19 cellular contexts compared by ENCODE assay signal in genomic region chr12:132300789-132301722, GRCh38. TPM values are rescaled to one million over a fixed set of nuclear protein-coding genes. Genes with fewer than 3 reads are reported as not detected.
DNase-seq lines count a peak whose midpoint lies in the region; ATAC-seq and TF ChIP-seq lines count a peak whose summit lies in the region.
"Had no signal": no experiment of that assay in that cellular context is flagged by ENCODE, and none has a peak within 500 bp of the region (broad histone marks: within the 10 kb centered on the region; RNA-seq: fewer than 3 reads in every experiment).

No MANE protein-coding gene starts in this region.

- H4K20me1 ChIP-seq in SK-N-SH (ENCODE audit: insufficient read depth) = no peaks in the 10 kb centered on the region

- TF ChIP-seq CTCF in RWPE2 (IDR thresholded peaks at IDR 0.05; ENCODE audit: poor library complexity, severe bottlenecking) (no peak), SK-N-SH (IDR thresholded peaks at IDR 0.05) (no peak)

- H3K9me3 Mint-ChIP-seq in stimulated activated naive B cell treated with anti-CD40 and anti-IgM and Interleukin-4, amounts not matched to agents 10 μg/mL and 1 μg/mL and 100 μg/mL, for 72 hours = peaks cover 4 to 6% of the 10 kb centered on the region in 2 donors

- H3K4me3 ChIP-seq in RWPE2 (ENCODE audit: severe bottlenecking) (no peak overlapping the region), SK-N-SH (ENCODE audit: low read depth in 2 of 2, low read length in 1 of 2) (no peak overlapping the region)
- H3K4me3 ChIP-seq: GM23248 had no signal

- H3K4me1 ChIP-seq in RWPE2 (ENCODE audit: insufficient read depth, poor library complexity, severe bottlenecking) (no peaks in the 10 kb centered on the region), SK-N-SH (ENCODE audit: control insufficient read depth in 1 of 2, insufficient read depth in 2 of 2, low read depth in 1 of 2, low read length in 1 of 2) (no peaks in the 10 kb centered on the region)
- H3K4me1 ChIP-seq: Caco-2 had no signal

- no peaks in the 10 kb centered on the region for H3K79me2 ChIP-seq in SK-N-SH (ENCODE audit: insufficient read depth)

- H3K27me3 ChIP-seq in RWPE2 (ENCODE audit: insufficient read depth, poor library complexity, severe bottlenecking) (peaks cover 3% of the 10 kb centered on the region), SK-N-SH (ENCODE audit: insufficient read depth) (peaks cover 43% of the 10 kb centered on the region)

- no peak overlapping the region for H3K4me3 Mint-ChIP-seq in stimulated activated naive B cell treated with anti-CD40 and anti-IgM and Interleukin-4, amounts not matched to agents 10 μg/mL and 1 μg/mL and 100 μg/mL, for 72 hours

- CTCF ChIA-PET in SK-N-SH (lab: Yijun Ruan, JAX) = no interaction called here

- ATAC-seq in Right ventricle myocardium superior (ENCODE audit: poor library complexity) (no peak), RWPE2 (ENCODE audit: low read depth) (no peak), GM21723 (IDR thresholded peaks at IDR 0.05; ENCODE audit: unreplicated experiment) (no peak)
- ATAC-seq in stimulated activated naive B cell treated with anti-CD40 and anti-IgM and Interleukin-4, amounts not matched to agents 10 μg/mL and 1 μg/mL and 100 μg/mL, for 72 hours (replicated peaks) = peak; percentile 14 to 31
- ATAC-seq: HCT116 had no signal

- peaks cover 4 to 7% of the 10 kb centered on the region in 2 donors for H3K27me3 Mint-ChIP-seq in stimulated activated naive B cell treated with anti-CD40 and anti-IgM and Interleukin-4, amounts not matched to agents 10 μg/mL and 1 μg/mL and 100 μg/mL, for 72 hours

- no peak overlapping the region for H3K9ac ChIP-seq in SK-N-SH
- H3K9ac ChIP-seq: GM23248, KMS-11 had no signal

- H3K36me3 Mint-ChIP-seq in stimulated activated naive B cell treated with anti-CD40 and anti-IgM and Interleukin-4, amounts not matched to agents 10 μg/mL and 1 μg/mL and 100 μg/mL, for 72 hours = peaks cover 0 to 3% of the 10 kb centered on the region in 2 donors

- TF ChIP-seq RAD21 in SK-N-SH (IDR thresholded peaks at IDR 0.05; ENCODE audit: low read length) = no peak

- H3K36me3 ChIP-seq in RWPE2 (ENCODE audit: low read depth) = no peaks in the 10 kb centered on the region
- H3K36me3 ChIP-seq in SK-N-SH (replicated peaks in 1 of 2; ENCODE audit: control insufficient read depth in 1 of 2, insufficient read depth in 2 of 2, low read length in 1 of 2) = no peaks in the 10 kb centered on the region

- DNase-seq in Right ventricle myocardium superior = peak; percentile 39
- no peak for DNase-seq in cardiac septum (ENCODE audit: low spot score)
- peak; percentile 39 for DNase-seq in RWPE2 (ENCODE audit: low spot score)
- DNase-seq in left kidney (ENCODE audit: low read depth, low spot score) = peak; percentile 17
- no peak for DNase-seq in stimulated activated naive B cell treated with anti-CD40 and anti-IgM and Interleukin-4, amounts not matched to agents 10 μg/mL and 1 μg/mL and 100 μg/mL, for 72 hours
- no peak for DNase-seq in activated CD8-positive, alpha-beta memory T cell treated with anti-CD3 and anti-CD28 coated beads, Interleukin-2, amount 50 U/mL, for 48 hours
- no peak for DNase-seq in SK-N-SH
- DNase-seq: Caco-2, DMS153, GM23248, NCI-H1092, NCI-H146, NCI-H2081, NCI-H524 treated with DMSO at 0.1 percent for 48 hours, SHP77 treated with DMSO at 0.1 percent for 48 hours had no signal

- H3K4me1 Mint-ChIP-seq in stimulated activated naive B cell treated with anti-CD40 and anti-IgM and Interleukin-4, amounts not matched to agents 10 μg/mL and 1 μg/mL and 100 μg/mL, for 72 hours = no peaks in the 10 kb centered on the region

- no peak overlapping the region for H3K27ac Mint-ChIP-seq in stimulated activated naive B cell treated with anti-CD40 and anti-IgM and Interleukin-4, amounts not matched to agents 10 μg/mL and 1 μg/mL and 100 μg/mL, for 72 hours

- intact Hi-C loops in Right ventricle myocardium superior (cut with DNase I) (no loop called here), cardiac septum (cut with DNase I) (no loop called here)

- H3K27ac ChIP-seq in RWPE2 (ENCODE audit: poor library complexity, severe bottlenecking) (no peak overlapping the region), SK-N-SH (ENCODE audit: low read depth in 2 of 2, low read length in 1 of 2) (no peak overlapping the region)
- H3K27ac ChIP-seq: GM23248, KMS-11 had no signal

- WGBS in SK-N-SH (ENCODE audit: low lambda C conversion rate) = 22% methylated on average over 17 of the region's 26 CpGs

- H3K9me3 ChIP-seq in RWPE2 (ENCODE audit: severe bottlenecking) (no peaks in the 10 kb centered on the region), SK-N-SH (no peaks in the 10 kb centered on the region)
- H3K9me3 ChIP-seq: Caco-2 had no signal

- H2AFZ ChIP-seq in SK-N-SH (ENCODE audit: low read depth) = no peak overlapping the region
- H2AFZ ChIP-seq: GM23248 had no signal

- no peak overlapping the region for H3K4me2 ChIP-seq in SK-N-SH
- H3K4me2 ChIP-seq: KMS-11 had no signal

- POLR2A ChIA-PET in SK-N-SH (lab: Yijun Ruan, JAX) = no interaction called here

- H3F3A ChIP-seq in SK-N-SH (replicated peaks; ENCODE audit: insufficient read depth) = no peaks in the 10 kb centered on the region

- TF ChIP-seq EP300 in SK-N-SH (IDR thresholded peaks at IDR 0.05; ENCODE audit: borderline replicate concordance in 1 of 2, low read depth in 1 of 2, low read length in 1 of 2) = no peak

- H3K9me2 ChIP-seq in SK-N-SH = no peaks in the 10 kb centered on the region

TF ChIP-seq in SK-N-SH, 30 proteins besides CTCF, POLR2A, EP300 and RAD21:
- TF ChIP-seq ELF1 (IDR thresholded peaks at IDR 0.05) = no peak
- TF ChIP-seq USF2 (IDR thresholded peaks at IDR 0.05; ENCODE audit: borderline replicate concordance, low read depth, low read length) = no peak
- no peak for TF ChIP-seq JUND (IDR thresholded peaks at IDR 0.05)
- no peak for TF ChIP-seq PBX3 (IDR thresholded peaks at IDR 0.05)
- no peak for TF ChIP-seq RCOR1 (IDR thresholded peaks at IDR 0.05; ENCODE audit: low read length)
- no peak for TF ChIP-seq NRF1 (IDR thresholded peaks at IDR 0.05; ENCODE audit: low read depth, low read length)
- TF ChIP-seq RXRA (IDR thresholded peaks at IDR 0.05; ENCODE audit: borderline replicate concordance, low read depth) = no peak
- TF ChIP-seq ZBTB33 (IDR thresholded peaks at IDR 0.05; ENCODE audit: borderline replicate concordance, low read depth) = no peak

RNA-seq across cellular contexts. Expression of gene GALNT9, which starts 28.3 kb away (rescaled TPM):
- total RNA-seq in Right ventricle myocardium superior (not detected), cardiac septum (not detected)
- not detected in 2 replicates for polyA plus RNA-seq in SK-N-SH (2012; rRNA removed)
- polyA plus RNA-seq in SK-N-SH (2012; cell fraction: cytosol; rRNA removed) = 0.01 TPM in 1 of 2 replicates, not detected in the other
- 0.22 TPM in 1 of 2 replicates, not detected in the other for polyA plus RNA-seq in SK-N-SH (2012; cell fraction: nucleus; rRNA removed)
- total RNA-seq: M059J had no signal

Comparison
In these comparisons a context has a peak if more than half of its experiments do, and no peak if none do; other contexts are left out.
1. DNase-seq: peak in Right ventricle myocardium superior (single experiment), RWPE2 (single experiment) and left kidney (single experiment); none in cardiac septum (single experiment), stimulated activated naive B cell treated with anti-CD40 and anti-IgM and Interleukin-4, amounts not matched to agents 10 μg/mL and 1 μg/mL and 100 μg/mL, for 72 hours (single experiment), activated CD8-positive, alpha-beta memory T cell treated with anti-CD3 and anti-CD28 coated beads, Interleukin-2, amount 50 U/mL, for 48 hours (single experiment) and SK-N-SH (single experiment).
2. ATAC-seq: peak in stimulated activated naive B cell treated with anti-CD40 and anti-IgM and Interleukin-4, amounts not matched to agents 10 μg/mL and 1 μg/mL and 100 μg/mL, for 72 hours (2 of 2); none in Right ventricle myocardium superior (single experiment), RWPE2 (single experiment) and GM21723 (single experiment).